30 cellular contexts compared by ENCODE assay signal in the genomic region with DNA sequence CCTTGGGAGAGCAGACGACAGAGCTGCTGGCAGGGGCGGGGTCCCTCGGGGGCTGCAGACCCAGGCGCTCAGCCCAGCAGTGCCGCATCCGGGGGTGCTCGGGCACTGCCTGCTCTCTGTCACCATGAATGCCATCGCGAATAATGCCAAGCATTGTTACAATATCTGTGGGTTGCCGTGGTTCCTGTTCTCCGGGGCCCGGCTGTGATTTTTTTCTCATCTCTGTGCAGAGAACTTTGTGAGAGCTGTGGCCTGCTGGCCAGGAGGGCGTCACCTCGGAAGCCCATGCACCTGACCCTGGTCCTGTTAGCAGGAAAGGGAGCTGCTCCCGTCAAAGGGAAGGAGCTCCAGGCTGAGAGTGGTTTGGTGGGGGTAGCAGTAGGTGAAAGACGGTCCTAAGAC.
DNase-seq lines count a peak whose midpoint lies in the region; ATAC-seq and TF ChIP-seq lines count a peak whose summit lies in the region.
"Had no signal": no experiment of that assay in that cellular context is flagged by ENCODE, and none has a peak within 500 bp of the region (broad histone marks: within the 10 kb centered on the region; RNA-seq: fewer than 3 reads in every experiment).

No MANE protein-coding gene starts in this region.

- H3K4me1 ChIP-seq in ACC112 (ENCODE audit: control insufficient read depth, insufficient read depth, low read length, unreplicated experiment) (no peaks in the 10 kb centered on the region), esophagus muscularis mucosa (peaks cover 12 to 23% (median 15%) of the 10 kb centered on the region in 4 donors), rectal smooth muscle tissue (ENCODE audit: control insufficient read depth, insufficient read depth, low read length) (peaks cover 4% of the 10 kb centered on the region), psoas muscle (no peaks in the 10 kb centered on the region)
- H3K4me1 ChIP-seq: gastrocnemius medialis had no signal

- no peak overlapping the region for H3K9ac ChIP-seq in rectal smooth muscle tissue (ENCODE audit: low read length)

- no peak for TF ChIP-seq EP300 in esophagus muscularis mucosa (IDR thresholded peaks at IDR 0.05)

- no peaks in the 10 kb centered on the region for H3K36me3 Mint-ChIP-seq in stimulated activated effector memory CD8-positive, alpha-beta T cell treated with anti-CD3 and anti-CD28 coated beads, Interleukin-12 subunit alpha, Interleukin-12 subunit beta, amount 100 ng/mL, for 72 hours
- H3K36me3 Mint-ChIP-seq: activated naive CD4-positive, alpha-beta T cell treated with anti-CD3 and anti-CD28 coated beads, Interleukin-2, amount 50 U/mL, for 24 hours; stimulated activated naive B cell treated with anti-CD40 and anti-IgM and Interleukin-4, amounts not matched to agents 10 μg/mL and 1 μg/mL and 100 μg/mL, for 72 hours; T-cell had no signal

- no peak overlapping the region for H3K27ac Mint-ChIP-seq in stimulated activated effector memory CD8-positive, alpha-beta T cell treated with anti-CD3 and anti-CD28 coated beads, Interleukin-12 subunit alpha, Interleukin-12 subunit beta, amount 100 ng/mL, for 72 hours
- H3K27ac Mint-ChIP-seq: activated CD8-positive, alpha-beta T cell treated with anti-CD3 and anti-CD28 coated beads, Interleukin-2, amount 10 ng/mL, durations not matched to agents 7 days and 5 days; activated naive CD4-positive, alpha-beta T cell treated with anti-CD3 and anti-CD28 coated beads, Interleukin-2, amount 50 U/mL, for 24 hours; activated T-helper 2 cell treated with anti-CD3 and anti-CD28 coated beads, Interferon-gamma antibody, Interleukin-2, Interleukin-4, amounts not matched to agents 10 μg/mL and 5 μg/mL and 100 μg/mL, durations not matched to agents 14 hours and 24 hours and 36 hours; stimulated activated naive B cell treated with anti-CD40 and anti-IgM and Interleukin-4, amounts not matched to agents 10 μg/mL and 1 μg/mL and 100 μg/mL, for 72 hours; T-cell had no signal

- no peak overlapping the region for H3K4me3 Mint-ChIP-seq in stimulated activated effector memory CD8-positive, alpha-beta T cell treated with anti-CD3 and anti-CD28 coated beads, Interleukin-12 subunit alpha, Interleukin-12 subunit beta, amount 100 ng/mL, for 72 hours
- H3K4me3 Mint-ChIP-seq: activated CD8-positive, alpha-beta T cell treated with anti-CD3 and anti-CD28 coated beads, Interleukin-2, amount 10 ng/mL, durations not matched to agents 7 days and 5 days; activated naive CD4-positive, alpha-beta T cell treated with anti-CD3 and anti-CD28 coated beads, Interleukin-2, amount 50 U/mL, for 24 hours; stimulated activated naive B cell treated with anti-CD40 and anti-IgM and Interleukin-4, amounts not matched to agents 10 μg/mL and 1 μg/mL and 100 μg/mL, for 72 hours; T-cell had no signal

- H3K4me1 Mint-ChIP-seq in stimulated activated effector memory CD8-positive, alpha-beta T cell treated with anti-CD3 and anti-CD28 coated beads, Interleukin-12 subunit alpha, Interleukin-12 subunit beta, amount 100 ng/mL, for 72 hours = no peaks in the 10 kb centered on the region
- H3K4me1 Mint-ChIP-seq: activated naive CD4-positive, alpha-beta T cell treated with anti-CD3 and anti-CD28 coated beads, Interleukin-2, amount 50 U/mL, for 24 hours; stimulated activated naive B cell treated with anti-CD40 and anti-IgM and Interleukin-4, amounts not matched to agents 10 μg/mL and 1 μg/mL and 100 μg/mL, for 72 hours; T-cell had no signal

- no peaks in the 10 kb centered on the region for H3K79me2 ChIP-seq in ACC112 (ENCODE audit: control insufficient read depth, insufficient read depth, low read length, unreplicated experiment)

- H2AFZ ChIP-seq in ACC112 (ENCODE audit: low read length, unreplicated experiment) = no peak overlapping the region

- DNase-seq in HuH-7.5 (ENCODE audit: low spot score) (peak; percentile 59), esophagus muscularis mucosa (ENCODE audit: extremely low spot score) (no peak), psoas muscle (no peak)
- DNase-seq in stimulated activated effector memory CD8-positive, alpha-beta T cell treated with anti-CD3 and anti-CD28 coated beads, Interleukin-12 subunit alpha, Interleukin-12 subunit beta, amount 100 ng/mL, for 72 hours (ENCODE audit: low spot score in 2 of 2) = no peak
- DNase-seq: activated CD4-positive, alpha-beta T cell treated with anti-CD3 and anti-CD28 coated beads for 4 hours; activated CD8-positive, alpha-beta T cell treated with anti-CD3 and anti-CD28 coated beads, Interleukin-2, amount 10 ng/mL, durations not matched to agents 7 days and 5 days; central memory CD4-positive, alpha-beta T cell; dermis blood vessel endothelial cell; DMS153; esophagus squamous epithelium; gastrocnemius medialis; H7; hippocampal formation; KBM-7; mesenchymal stem cell; NCI-H1092 treated with DMSO at 0.1 percent for 48 hours; NCI-H187 treated with DMSO at 0.1 percent for 48 hours; NCI-H2171; NCI-H82; SJCRH30; stimulated activated CD4-positive, alpha-beta T cell treated with anti-CD3 and anti-CD28 coated beads, Interleukin-15, amount 100 ng/mL, for 24 hours; stimulated activated CD4-positive, alpha-beta T cell treated with anti-CD3 and anti-CD28 coated beads, Interleukin-4, amount 100 ng/mL, for 4 hours; stimulated activated naive B cell treated with anti-CD40 and anti-IgM and Interleukin-4, amounts not matched to agents 10 μg/mL and 1 μg/mL and 100 μg/mL, for 72 hours; T-cell; WERI-Rb-1 had no signal

- H3K9me3 ChIP-seq in esophagus muscularis mucosa (no peaks in the 10 kb centered on the region), psoas muscle (no peaks in the 10 kb centered on the region)
- H3K9me3 ChIP-seq: esophagus squamous epithelium, gastrocnemius medialis, SJCRH30 had no signal

- H3K27me3 ChIP-seq in ACC112 (ENCODE audit: insufficient read depth, low read length) = no peaks in the 10 kb centered on the region; the same call in 1 of the 2 replicates
- peaks cover 0 to 100% (median 12%) of the 10 kb centered on the region in 4 donors for H3K27me3 ChIP-seq in esophagus muscularis mucosa
- H3K27me3 ChIP-seq in rectal smooth muscle tissue (ENCODE audit: control insufficient read depth, insufficient read depth, low read length) = peaks cover 16% of the 10 kb centered on the region
- H3K27me3 ChIP-seq in psoas muscle (ENCODE audit: insufficient read depth in 3 of 3, low read length in 2 of 3) = peaks cover 0 to 47% (median 11%) of the 10 kb centered on the region in 3 donors

- WGBS in esophagus muscularis mucosa = 69% methylated on average over 13 of the region's 16 CpGs
- WGBS in psoas muscle, 3 donors = 51 to 61% (median 52%) methylated on average over 16 of the region's 16 CpGs

- no peaks in the 10 kb centered on the region for H3K9me3 Mint-ChIP-seq in stimulated activated effector memory CD8-positive, alpha-beta T cell treated with anti-CD3 and anti-CD28 coated beads, Interleukin-12 subunit alpha, Interleukin-12 subunit beta, amount 100 ng/mL, for 72 hours
- H3K9me3 Mint-ChIP-seq: activated naive CD4-positive, alpha-beta T cell treated with anti-CD3 and anti-CD28 coated beads, Interleukin-2, amount 50 U/mL, for 24 hours; activated T-helper 2 cell treated with anti-CD3 and anti-CD28 coated beads, Interferon-gamma antibody, Interleukin-2, Interleukin-4, amounts not matched to agents 10 μg/mL and 5 μg/mL and 100 μg/mL, durations not matched to agents 14 hours and 24 hours and 36 hours; stimulated activated naive B cell treated with anti-CD40 and anti-IgM and Interleukin-4, amounts not matched to agents 10 μg/mL and 1 μg/mL and 100 μg/mL, for 72 hours; T-cell had no signal

- H3K4me3 ChIP-seq in ACC112 (ENCODE audit: low read depth, low read length) = peak overlapping the region; percentile 45; the same call in 1 of the 2 replicates
- H3K4me3 ChIP-seq in esophagus muscularis mucosa = peak overlapping the region; percentile 0 to 12 (median 10)
- peak overlapping the region; percentile 27 for H3K4me3 ChIP-seq in rectal smooth muscle tissue (ENCODE audit: low read length)
- no peak overlapping the region for H3K4me3 ChIP-seq in psoas muscle
- H3K4me3 ChIP-seq: gastrocnemius medialis, SJCRH30 had no signal

- H3K27ac ChIP-seq in ACC112 (ENCODE audit: low read depth, low read length) (no peak overlapping the region), esophagus muscularis mucosa (replicated peaks in 1 of 4) (no peak overlapping the region), rectal smooth muscle tissue (ENCODE audit: low read depth, low read length) (no peak overlapping the region), psoas muscle (no peak overlapping the region)
- H3K27ac ChIP-seq: esophagus squamous epithelium, gastrocnemius medialis, SJCRH30, WERI-Rb-1 had no signal

- ATAC-seq in stimulated activated effector memory CD8-positive, alpha-beta T cell treated with anti-CD3 and anti-CD28 coated beads, Interleukin-12 subunit alpha, Interleukin-12 subunit beta, amount 100 ng/mL, for 72 hours = no peak
- ATAC-seq in psoas muscle (no peak), HG02571 (IDR thresholded peaks at IDR 0.05; ENCODE audit: unreplicated experiment) (no peak)
- ATAC-seq: activated CD8-positive, alpha-beta T cell treated with anti-CD3 and anti-CD28 coated beads, Interleukin-2, amount 10 ng/mL, durations not matched to agents 7 days and 5 days; gastrocnemius medialis; stimulated activated naive B cell treated with anti-CD40 and anti-IgM and Interleukin-4, amounts not matched to agents 10 μg/mL and 1 μg/mL and 100 μg/mL, for 72 hours; T-cell had no signal

- TF ChIP-seq CTCF in esophagus muscularis mucosa (IDR thresholded peaks at IDR 0.05) (no peak), psoas muscle (IDR thresholded peaks at IDR 0.05) (no peak)

- TF ChIP-seq POLR2A in esophagus muscularis mucosa (IDR thresholded peaks at IDR 0.05; ENCODE audit: low read depth) = no peak

- no peaks in the 10 kb centered on the region for H3K36me3 ChIP-seq in ACC112 (ENCODE audit: insufficient read depth, low read length)
- no peaks in the 10 kb centered on the region for H3K36me3 ChIP-seq in esophagus muscularis mucosa
- H3K36me3 ChIP-seq in rectal smooth muscle tissue (ENCODE audit: control insufficient read depth, insufficient read depth, low read length) = no peaks in the 10 kb centered on the region
- H3K36me3 ChIP-seq in psoas muscle (ENCODE audit: insufficient read depth in 1 of 2, low read depth in 1 of 2) = no peaks in the 10 kb centered on the region
- H3K36me3 ChIP-seq: esophagus squamous epithelium, gastrocnemius medialis, SJCRH30, WERI-Rb-1 had no signal

- intact Hi-C loops in esophagus muscularis mucosa (cut with DNase I) (no loop called here), psoas muscle (cut with DNase I) (no loop called here)
